ENCODE assay signal across 14 cellular contexts in genomic region chr4:95268819-95269565, GRCh38.
DNase-seq lines count a peak whose midpoint lies in the region; ATAC-seq, FAIRE-seq and TF ChIP-seq lines count a peak whose summit lies in the region.
"Had no signal": no experiment of that assay in that cellular context is flagged by ENCODE, and none has a peak within 500 bp of the region (broad histone marks: within the 10 kb centered on the region; RNA-seq: fewer than 3 reads in every experiment).

No MANE protein-coding gene starts in this region.

- H3K4me3 Mint-ChIP-seq in activated naive CD4-positive, alpha-beta T cell treated with anti-CD3 and anti-CD28 coated beads, Interleukin-2, amount 10 ng/mL, durations not matched to agents 7 days and 5 days: no peak overlapping the region
- H3K4me3 Mint-ChIP-seq: activated CD8-positive, alpha-beta memory T cell treated with anti-CD3 and anti-CD28 coated beads, Interleukin-2, amount 10 ng/mL, durations not matched to agents 7 days and 5 days had no signal

- H3K4me3 ChIP-seq in K562 (no peak overlapping the region), Karpas-422 (ENCODE audit: low read length) (no peak overlapping the region)
- H3K4me3 ChIP-seq: GM12878, suprapubic skin had no signal

- TF ChIP-seq POLR2A in K562 (conservative IDR thresholded peaks at IDR 0.05) (no peak), GM18505 (IDR thresholded peaks at IDR 0.05; ENCODE audit: borderline replicate concordance, extremely low read depth, insufficient read depth, insufficient read length) (no peak)

- CTCF ChIA-PET in K562 (lab: Yijun Ruan, JAX; ENCODE audit: low intra/inter-chr PET ratio): no interaction called here
- CTCF ChIA-PET in activated naive CD4-positive, alpha-beta T cell treated with anti-CD3 and anti-CD28 coated beads, Interleukin-2, amount 10 ng/mL, durations not matched to agents 7 days and 5 days (lab: Charles Lee): interaction anchor here (0.6 kb wide), 1 partner anchor 112 kb away, joined by 6 read pairs; no protein-coding TSS in a partner anchor

- H3K36me3 ChIP-seq in K562 (ENCODE audit: control insufficient read depth, insufficient read depth, low read length) (no peaks in the 10 kb centered on the region), Karpas-422 (ENCODE audit: insufficient read depth, low read length) (no peaks in the 10 kb centered on the region)
- H3K36me3 ChIP-seq: suprapubic skin had no signal

- H3K4me2 ChIP-seq in K562 (ENCODE audit: insufficient read depth, low read length) (no peak overlapping the region), Karpas-422 (ENCODE audit: low read depth, low read length, poor library complexity, severe bottlenecking) (no peak overlapping the region)

- POLR2A ChIA-PET in K562 (lab: Yijun Ruan, JAX): interaction anchor here (0.6 kb wide), 1 partner anchor 1539 kb away, joined by 3 read pairs; no protein-coding TSS in a partner anchor

- H3K27ac ChIP-seq in K562 (ENCODE audit: extremely low read depth, low read depth, low read length): no peak overlapping the region
- no peak overlapping the region for H3K27ac ChIP-seq in Karpas-422 (ENCODE audit: low read length)
- H3K27ac ChIP-seq: suprapubic skin had no signal

- no peak for FAIRE-seq in K562 (lab: Jason Lieb, UNC)
- FAIRE-seq: GM12878 had no signal

- in situ Hi-C loops in K562 (cut with MboI): no loop called here

- H3K27me3 ChIP-seq in K562 (ENCODE audit: control insufficient read depth in 2 of 2, insufficient read depth in 2 of 2, low read length in 2 of 2): no peaks in the 10 kb centered on the region
- H3K27me3 ChIP-seq in Karpas-422 (ENCODE audit: low read length): no peaks in the 10 kb centered on the region
- H3K27me3 ChIP-seq: suprapubic skin had no signal

- no peaks in the 10 kb centered on the region for H3K9me1 ChIP-seq in K562 (ENCODE audit: control insufficient read depth, insufficient read depth, low read length)

- H3K9me2 ChIP-seq in Karpas-422 (replicated peaks; ENCODE audit: insufficient read depth, low read length): no peaks in the 10 kb centered on the region

- DNase-seq in COR-L47 (lab: John Stamatoyannopoulos, UW): peak; percentile 91
- DNase-seq in NCI-H1105 treated with DMSO at 0.1 percent for 48 hours (lab: John Stamatoyannopoulos, UW): peak; percentile 94
- no peak for DNase-seq in K562 (ENCODE audit: extremely low read depth in 1 of 4, low spot score in 3 of 4)
- peak; percentile 53 for DNase-seq in kidney tubule cell (ENCODE audit: low spot score)
- DNase-seq in activated naive CD4-positive, alpha-beta T cell treated with anti-CD3 and anti-CD28 coated beads, Interleukin-2, amount 10 ng/mL, durations not matched to agents 7 days and 5 days: no peak
- no peak for DNase-seq in Karpas-422
- DNase-seq: activated CD8-positive, alpha-beta memory T cell treated with anti-CD3 and anti-CD28 coated beads, Interleukin-2, amount 10 ng/mL, durations not matched to agents 7 days and 5 days; NCI-H510A treated with DMSO at 0.1 percent for 48 hours had no signal

- H3K4me1 ChIP-seq in K562 (replicated peaks in 1 of 2; ENCODE audit: control insufficient read depth in 2 of 2, insufficient read depth in 2 of 2, low read length in 2 of 2): peaks cover 0 to 1% of the 10 kb centered on the region in 2 experiments; a peak in 3 of 5 replicates
- H3K4me1 ChIP-seq in Karpas-422 (ENCODE audit: low read length): no peaks in the 10 kb centered on the region
- H3K4me1 ChIP-seq: suprapubic skin had no signal

- H3K9me3 Mint-ChIP-seq in activated naive CD4-positive, alpha-beta T cell treated with anti-CD3 and anti-CD28 coated beads, Interleukin-2, amount 10 ng/mL, durations not matched to agents 7 days and 5 days: peaks cover 5% of the 10 kb centered on the region

- 46% methylated on average over 7 of the region's 7 CpGs for WGBS in K562 (ENCODE audit: insufficient coverage, low coverage, missing lambda C conversion rate)

- BruUV-seq in K562 (replicated peaks; lab: Mats Ljungman, UMichigan): no TSS peak

- intact Hi-C loops in K562 (cut with micrococcal nuclease): no loop called here

- H3K79me2 ChIP-seq in K562 (ENCODE audit: control insufficient read depth, insufficient read depth, low read length): no peaks in the 10 kb centered on the region
- no peaks in the 10 kb centered on the region for H3K79me2 ChIP-seq in Karpas-422 (ENCODE audit: low read length)

- H3K9ac ChIP-seq in K562 (ENCODE audit: insufficient read depth in 1 of 2, low read depth in 2 of 2, low read length in 2 of 2): no peak overlapping the region
- no peak overlapping the region for H3K9ac ChIP-seq in Karpas-422 (ENCODE audit: low read length)

- no peaks in the 10 kb centered on the region for H3K36me3 Mint-ChIP-seq in activated naive CD4-positive, alpha-beta T cell treated with anti-CD3 and anti-CD28 coated beads, Interleukin-2, amount 10 ng/mL, durations not matched to agents 7 days and 5 days
- H3K36me3 Mint-ChIP-seq: activated CD8-positive, alpha-beta memory T cell treated with anti-CD3 and anti-CD28 coated beads, Interleukin-2, amount 10 ng/mL, durations not matched to agents 7 days and 5 days had no signal

- H4K20me1 ChIP-seq in K562 (replicated peaks; ENCODE audit: control insufficient read depth, insufficient read depth, low read length): no peaks in the 10 kb centered on the region
- no peaks in the 10 kb centered on the region for H4K20me1 ChIP-seq in Karpas-422 (ENCODE audit: insufficient read depth, low read depth, low read length)

- H3K9me3 ChIP-seq in K562 (replicated peaks; ENCODE audit: control insufficient read depth, insufficient read depth, low read depth, low read length): no peaks in the 10 kb centered on the region
- no peaks in the 10 kb centered on the region for H3K9me3 ChIP-seq in Karpas-422 (ENCODE audit: low read length)
- H3K9me3 ChIP-seq: suprapubic skin had no signal

- no peak overlapping the region for H3K27ac Mint-ChIP-seq in activated naive CD4-positive, alpha-beta T cell treated with anti-CD3 and anti-CD28 coated beads, Interleukin-2, amount 10 ng/mL, durations not matched to agents 7 days and 5 days
- H3K27ac Mint-ChIP-seq: activated CD8-positive, alpha-beta memory T cell treated with anti-CD3 and anti-CD28 coated beads, Interleukin-2, amount 10 ng/mL, durations not matched to agents 7 days and 5 days had no signal

- H2AFZ ChIP-seq in K562 (ENCODE audit: low read depth, low read length) (peak overlapping the region; percentile 23; the same call in 1 of the 2 replicates), Karpas-422 (ENCODE audit: low read length) (no peak overlapping the region)

- no peaks in the 10 kb centered on the region for H3K27me3 Mint-ChIP-seq in activated naive CD4-positive, alpha-beta T cell treated with anti-CD3 and anti-CD28 coated beads, Interleukin-2, amount 10 ng/mL, durations not matched to agents 7 days and 5 days
- H3K27me3 Mint-ChIP-seq: activated CD8-positive, alpha-beta memory T cell treated with anti-CD3 and anti-CD28 coated beads, Interleukin-2, amount 10 ng/mL, durations not matched to agents 7 days and 5 days had no signal

- TF ChIP-seq CTCF in K562 (IDR thresholded peaks at IDR 0.05 in 2 of 3, conservative IDR thresholded peaks at IDR 0.05 in 1 of 3; ENCODE audit: insufficient read depth in 2 of 3, low read depth in 1 of 3, low read length in 3 of 3): no peak

- no peak for TF ChIP-seq RAD21 in K562 (CRISPR knock-in tag; conservative IDR thresholded peaks at IDR 0.05 in 1 of 2, IDR thresholded peaks at IDR 0.05 in 1 of 2)

- no peaks in the 10 kb centered on the region for H3K4me1 Mint-ChIP-seq in activated naive CD4-positive, alpha-beta T cell treated with anti-CD3 and anti-CD28 coated beads, Interleukin-2, amount 10 ng/mL, durations not matched to agents 7 days and 5 days
- H3K4me1 Mint-ChIP-seq: activated CD8-positive, alpha-beta memory T cell treated with anti-CD3 and anti-CD28 coated beads, Interleukin-2, amount 10 ng/mL, durations not matched to agents 7 days and 5 days had no signal

- no peak for TF ChIP-seq EP300 in K562 (IDR thresholded peaks at IDR 0.05; ENCODE audit: low read length)

- no peak for ATAC-seq in K562
- ATAC-seq in HG03095 (IDR thresholded peaks at IDR 0.05; ENCODE audit: unreplicated experiment): no peak
- ATAC-seq in GM18505 (IDR thresholded peaks at IDR 0.05; ENCODE audit: unreplicated experiment): no peak
- ATAC-seq: activated CD4-positive, CD25-positive, alpha-beta regulatory T cell treated with anti-CD3 and anti-CD28 coated beads, Interleukin-2, amount 50 U/mL, for 24 hours; activated CD8-positive, alpha-beta memory T cell treated with anti-CD3 and anti-CD28 coated beads, Interleukin-2, amount 10 ng/mL, durations not matched to agents 7 days and 5 days; GM12878; Panc1 had no signal

TF ChIP-seq in K562, 482 proteins besides CTCF, POLR2A, EP300 and RAD21 (continues in another document):
- TF ChIP-seq MEIS2 (IDR thresholded peaks at IDR 0.05; ENCODE audit: partially characterized antibody) (no peak), RBFOX2 (IDR thresholded peaks at IDR 0.05; ENCODE audit: low read depth, low read length) (no peak), MCM7 (IDR thresholded peaks at IDR 0.05) (no peak), NFATC3 (IDR thresholded peaks at IDR 0.05) (no peak), PTRF (tag; IDR thresholded peaks at IDR 0.05) (no peak)
- TF ChIP-seq, protein P1, sequence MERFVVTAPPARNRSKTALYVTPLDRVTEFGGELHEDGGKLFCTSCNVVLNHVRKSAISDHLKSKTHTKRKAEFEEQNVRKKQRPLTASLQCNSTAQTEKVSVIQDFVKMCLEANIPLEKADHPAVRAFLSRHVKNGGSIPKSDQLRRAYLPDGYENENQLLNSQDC (CRISPR knock-in tag; IDR thresholded peaks at IDR 0.05): no peak
- TF ChIP-seq, protein P2, sequence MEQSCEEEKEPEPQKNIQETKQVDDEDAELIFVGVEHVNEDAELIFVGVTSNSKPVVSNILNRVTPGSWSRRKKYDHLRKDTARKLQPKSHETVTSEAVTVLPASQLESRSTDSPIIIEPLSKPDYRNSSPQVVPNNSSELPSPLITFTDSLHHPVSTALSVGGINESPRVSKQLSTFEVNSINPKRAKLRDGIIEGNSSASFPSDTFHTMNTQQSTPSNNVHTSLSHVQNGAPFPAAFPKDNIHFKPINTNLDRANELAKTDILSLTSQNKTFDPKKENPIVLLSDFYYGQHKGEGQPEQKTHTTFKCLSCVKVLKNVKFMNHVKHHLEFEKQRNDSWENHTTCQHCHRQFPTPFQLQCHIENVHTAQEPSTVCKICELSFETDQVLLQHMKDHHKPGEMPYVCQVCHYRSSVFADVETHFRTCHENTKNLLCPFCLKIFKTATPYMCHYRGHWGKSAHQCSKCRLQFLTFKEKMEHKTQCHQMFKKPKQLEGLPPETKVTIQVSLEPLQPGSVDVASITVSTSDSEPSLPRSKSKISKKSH (CRISPR knock-in tag; IDR thresholded peaks at IDR 0.05): no peak

Comparison
In these comparisons a context has a peak if more than half of its experiments do, and no peak if none do; other contexts are left out.
1. DNase-seq: peak in COR-L47 (single experiment), NCI-H1105 treated with DMSO at 0.1 percent for 48 hours (single experiment) and kidney tubule cell (single experiment); none in K562 (0 of 4), activated naive CD4-positive, alpha-beta T cell treated with anti-CD3 and anti-CD28 coated beads, Interleukin-2, amount 10 ng/mL, durations not matched to agents 7 days and 5 days (single experiment) and Karpas-422 (single experiment).